15 cellular contexts compared by ENCODE assay signal in the genomic region with DNA sequence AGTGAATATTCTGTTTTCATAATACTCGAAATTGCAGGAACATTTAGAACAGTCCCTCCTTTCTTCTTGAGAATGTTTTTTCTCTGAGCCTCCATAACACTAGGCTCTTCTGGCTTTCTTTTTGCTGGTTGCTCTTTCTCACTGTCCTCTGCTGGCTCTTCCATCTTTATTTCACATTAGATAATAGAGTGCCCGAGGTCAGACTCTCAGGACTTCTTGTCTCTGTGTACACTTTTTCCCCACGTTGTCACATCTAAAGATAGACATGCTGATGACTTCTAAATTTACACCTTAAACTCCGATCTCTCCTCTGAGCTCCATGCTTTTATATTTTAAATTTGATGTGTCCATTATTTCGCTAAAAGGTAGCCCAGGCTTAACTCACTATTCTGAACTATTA.
"Had no signal": no experiment of that assay in that cellular context is flagged by ENCODE, and none has a peak within 500 bp of the region (broad histone marks: within the 10 kb centered on the region; RNA-seq: fewer than 3 reads in every experiment).

No MANE protein-coding gene starts in this region.

- ATAC-seq: left lobe of liver had no signal

- H3K9me3 Mint-ChIP-seq: activated T-cell treated with anti-CD3 and anti-CD28 coated beads, Interleukin-2, amount 50 U/mL, for 4 hours; memory B cell had no signal

- H3K36me3 ChIP-seq: colonic mucosa, ovary, tibial artery, uterus had no signal

- H3K4me3 ChIP-seq: colonic mucosa, ovary, tibial artery, uterus had no signal

- H3K4me1 ChIP-seq: colonic mucosa, uterus had no signal

- H3K4me3 Mint-ChIP-seq: activated T-cell treated with anti-CD3 and anti-CD28 coated beads, Interleukin-2, amount 50 U/mL, for 4 hours; memory B cell; neural crest cell had no signal

- H3K27ac Mint-ChIP-seq: memory B cell had no signal

- H3K27me3 ChIP-seq: colonic mucosa, ovary, tibial artery, uterus had no signal

- H3K9me3 ChIP-seq: colonic mucosa, ovary, tibial artery, uterus had no signal

- DNase-seq: activated CD4-positive, CD25-positive, alpha-beta regulatory T cell treated with anti-CD3 and anti-CD28 coated beads, Interleukin-2, amount 50 U/mL, for 72 hours; activated T-cell treated with anti-CD3 and anti-CD28 coated beads, Interleukin-2, amount 50 U/mL, for 4 hours; caudate nucleus; colonic mucosa; effector CD8-positive, alpha-beta T cell; islet precursor cell; ovary; SIG-M5; stimulated activated CD4-positive, alpha-beta T cell treated with anti-CD3 and anti-CD28 coated beads, Interleukin-15, amount 100 ng/mL, for 24 hours; stimulated activated CD4-positive, alpha-beta T cell treated with anti-CD3 and anti-CD28 coated beads, Interleukin-4, amount 100 ng/mL, for 24 hours; tibial artery; uterus had no signal

- H3K36me3 Mint-ChIP-seq: memory B cell had no signal

- H3K27ac ChIP-seq: colonic mucosa, ovary, tibial artery, uterus had no signal

- H3K27me3 Mint-ChIP-seq: memory B cell had no signal
